ENCODE assay signal across 19 cellular contexts in genomic region chr4:156252300-156253016, GRCh38.
DNase-seq lines count a peak whose midpoint lies in the region; ATAC-seq and TF ChIP-seq lines count a peak whose summit lies in the region.
"Had no signal": no experiment of that assay in that cellular context is flagged by ENCODE, and none has a peak within 500 bp of the region (broad histone marks: within the 10 kb centered on the region; RNA-seq: fewer than 3 reads in every experiment).

No MANE protein-coding gene starts in this region.

- H3K27me3 Mint-ChIP-seq in brain: no peaks in the 10 kb centered on the region
- no peaks in the 10 kb centered on the region for H3K27me3 Mint-ChIP-seq in endothelial cell (ENCODE audit: unreplicated experiment)
- H3K27me3 Mint-ChIP-seq in natural killer cell treated with Interleukin-12 subunit alpha and Interleukin-12 subunit beta and Interleukin-15 and Interleukin-18, amount 100 ng/mL, for 72 hours: no peaks in the 10 kb centered on the region
- H3K27me3 Mint-ChIP-seq: activated CD4-positive, alpha-beta memory T cell treated with anti-CD3 and anti-CD28 coated beads, Interleukin-2, amount 10 ng/mL, durations not matched to agents 7 days and 5 days had no signal

- no peaks in the 10 kb centered on the region for H3K36me3 Mint-ChIP-seq in brain
- H3K36me3 Mint-ChIP-seq in endothelial cell (ENCODE audit: low read depth, unreplicated experiment): no peaks in the 10 kb centered on the region
- no peaks in the 10 kb centered on the region for H3K36me3 Mint-ChIP-seq in natural killer cell treated with Interleukin-12 subunit alpha and Interleukin-12 subunit beta and Interleukin-15 and Interleukin-18, amount 100 ng/mL, for 72 hours
- H3K36me3 Mint-ChIP-seq: neural progenitor cell had no signal

- H3K4me1 Mint-ChIP-seq in brain (peaks cover 32% of the 10 kb centered on the region), endothelial cell (ENCODE audit: unreplicated experiment) (peaks cover 2% of the 10 kb centered on the region)
- H3K4me1 Mint-ChIP-seq in natural killer cell treated with Interleukin-12 subunit alpha and Interleukin-12 subunit beta and Interleukin-15 and Interleukin-18, amount 100 ng/mL, for 72 hours (ENCODE audit: low read depth in 2 of 2): no peaks in the 10 kb centered on the region

- H3K9me3 Mint-ChIP-seq in brain (peaks cover 3 to 10% (median 5%) of the 10 kb centered on the region in 5 experiments), endothelial cell (ENCODE audit: unreplicated experiment) (no peaks in the 10 kb centered on the region)
- H3K9me3 Mint-ChIP-seq in natural killer cell treated with Interleukin-12 subunit alpha and Interleukin-12 subunit beta and Interleukin-15 and Interleukin-18, amount 100 ng/mL, for 72 hours: peaks cover 18% of the 10 kb centered on the region
- H3K9me3 Mint-ChIP-seq: activated CD4-positive, alpha-beta memory T cell treated with anti-CD3 and anti-CD28 coated beads, Interleukin-2, amount 10 ng/mL, durations not matched to agents 7 days and 5 days had no signal

- H3K27ac Mint-ChIP-seq in brain (peak overlapping the region in 3 of 5 experiments; percentile 22 to 81 (median 59)), endothelial cell (ENCODE audit: unreplicated experiment) (no peak overlapping the region)
- H3K27ac Mint-ChIP-seq in natural killer cell treated with Interleukin-12 subunit alpha and Interleukin-12 subunit beta and Interleukin-15 and Interleukin-18, amount 100 ng/mL, for 72 hours: no peak overlapping the region
- H3K27ac Mint-ChIP-seq: activated CD4-positive, alpha-beta memory T cell treated with anti-CD3 and anti-CD28 coated beads, Interleukin-2, amount 10 ng/mL, durations not matched to agents 7 days and 5 days; activated naive CD4-positive, alpha-beta T cell treated with anti-CD3 and anti-CD28 coated beads for 36 hours; neural progenitor cell had no signal

- peak; percentile 59 for DNase-seq in Ammon's horn (ENCODE audit: low spot score)
- DNase-seq in M059J (ENCODE audit: low read depth): peak; percentile 73
- peak; percentile 27 for DNase-seq in middle frontal gyrus (ENCODE audit: extremely low spot score, low spot score)
- DNase-seq in endothelial cell (ENCODE audit: low spot score): no peak
- no peak for DNase-seq in stimulated activated CD8-positive, alpha-beta memory T cell treated with anti-CD3 and anti-CD28 coated beads, Interleukin-4, amount 100 ng/mL, for 48 hours
- no peak for DNase-seq in natural killer cell treated with Interleukin-12 subunit alpha and Interleukin-12 subunit beta and Interleukin-15 and Interleukin-18, amount 100 ng/mL, for 72 hours (ENCODE audit: low spot score)
- DNase-seq: activated CD4-positive, alpha-beta memory T cell treated with anti-CD3 and anti-CD28 coated beads, Interleukin-2, amount 10 ng/mL, durations not matched to agents 7 days and 5 days; activated naive CD4-positive, alpha-beta T cell treated with anti-CD3 and anti-CD28 coated beads for 36 hours; activated T-cell treated with anti-CD3 and anti-CD28 coated beads, Interleukin-2, amount 50 U/mL, for 1 hour; cortex of kidney; DMS 273 treated with DMSO at 0.1 percent for 48 hours; KBM-7; NCI-H1930; substantia nigra; SW 1271 had no signal

- no peak for ATAC-seq in HG03439 (IDR thresholded peaks at IDR 0.05; ENCODE audit: unreplicated experiment)
- no peak for ATAC-seq in natural killer cell treated with Interleukin-12 subunit alpha and Interleukin-12 subunit beta and Interleukin-15 and Interleukin-18, amount 100 ng/mL, for 72 hours
- ATAC-seq: gastroesophageal sphincter had no signal

- no peak for TF ChIP-seq CTCF in brain (conservative IDR thresholded peaks at IDR 0.05)
- TF ChIP-seq CTCF in endothelial cell (IDR thresholded peaks at IDR 0.05; ENCODE audit: unreplicated experiment): no peak

- H3K4me3 Mint-ChIP-seq in brain: no peak overlapping the region
- H3K4me3 Mint-ChIP-seq in endothelial cell (ENCODE audit: unreplicated experiment): no peak overlapping the region
- H3K4me3 Mint-ChIP-seq in natural killer cell treated with Interleukin-12 subunit alpha and Interleukin-12 subunit beta and Interleukin-15 and Interleukin-18, amount 100 ng/mL, for 72 hours: no peak overlapping the region
- H3K4me3 Mint-ChIP-seq: activated CD4-positive, alpha-beta memory T cell treated with anti-CD3 and anti-CD28 coated beads, Interleukin-2, amount 10 ng/mL, durations not matched to agents 7 days and 5 days; activated naive CD4-positive, alpha-beta T cell treated with anti-CD3 and anti-CD28 coated beads for 36 hours; neural progenitor cell had no signal

Comparison
In these comparisons a context has a peak if more than half of its experiments do, and no peak if none do; other contexts are left out.
1. DNase-seq: peak in Ammon's horn (single experiment), M059J (single experiment) and middle frontal gyrus (single experiment); none in endothelial cell (single experiment), stimulated activated CD8-positive, alpha-beta memory T cell treated with anti-CD3 and anti-CD28 coated beads, Interleukin-4, amount 100 ng/mL, for 48 hours (single experiment) and natural killer cell treated with Interleukin-12 subunit alpha and Interleukin-12 subunit beta and Interleukin-15 and Interleukin-18, amount 100 ng/mL, for 72 hours (single experiment).
2. H3K27ac Mint-ChIP-seq: peak in brain (3 of 5); none in endothelial cell (single experiment) and natural killer cell treated with Interleukin-12 subunit alpha and Interleukin-12 subunit beta and Interleukin-15 and Interleukin-18, amount 100 ng/mL, for 72 hours (0 of 2).